In the genomic region with DNA sequence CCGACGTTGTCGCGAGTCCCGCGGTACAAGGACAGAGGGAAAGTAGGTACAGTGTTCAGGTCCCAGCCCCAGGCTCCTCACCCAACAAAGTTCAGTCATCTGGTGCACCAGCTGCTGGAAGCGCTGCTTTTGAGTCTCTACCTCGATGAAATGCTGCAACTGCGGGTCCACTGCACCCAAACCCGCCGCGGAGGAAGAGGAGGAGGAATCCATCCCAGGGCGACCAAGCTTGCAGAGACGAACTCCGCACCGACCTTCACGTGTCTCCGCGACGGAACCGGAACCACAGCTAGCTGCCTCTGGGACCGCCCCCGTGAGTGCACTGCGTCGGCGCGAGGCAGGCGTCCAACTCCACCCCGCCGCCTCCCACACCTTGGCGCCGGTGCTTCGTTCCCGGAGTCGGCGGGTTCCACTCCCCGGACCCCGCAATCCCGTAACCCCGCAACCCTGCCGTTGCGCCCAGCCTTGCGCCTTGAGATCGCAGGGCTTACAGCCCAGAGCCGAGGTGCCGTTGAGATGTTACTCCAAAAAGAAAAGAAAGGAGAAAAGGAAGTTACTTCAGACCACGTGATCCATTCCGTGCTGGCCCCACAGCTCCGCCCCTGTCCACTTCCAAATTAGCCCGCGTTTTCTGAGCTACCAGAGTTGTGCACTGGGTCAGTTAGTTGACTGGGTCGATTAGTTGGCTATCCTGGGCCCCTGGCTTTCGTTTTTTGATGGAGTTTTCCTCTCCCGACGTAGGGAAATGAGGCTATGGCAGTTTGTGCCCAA, we compare ENCODE assay signal across 8 cellular contexts. TPM values are rescaled to one million over a fixed set of nuclear protein-coding genes. Genes with fewer than 3 reads are reported as not detected.
DNase-seq lines count a peak whose midpoint lies in the region; ATAC-seq and TF ChIP-seq lines count a peak whose summit lies in the region.

Gene TIMM8A (minus strand): TSS at position 291 of the 771 bp plus-strand sequence. CDS start 78 bp downstream, at position 213.

- H3K27me3 Mint-ChIP-seq in activated CD8-positive, alpha-beta memory T cell treated with anti-CD3 and anti-CD28 coated beads, Interleukin-2, amount 10 ng/mL, durations not matched to agents 7 days and 5 days, result no peaks in the 10 kb centered on the region
- no peaks in the 10 kb centered on the region for H3K27me3 Mint-ChIP-seq in mesothelial cell of epicardium (ENCODE audit: low read depth)

- peaks cover 15% of the 10 kb centered on the region for H3K4me1 Mint-ChIP-seq in activated CD8-positive, alpha-beta memory T cell treated with anti-CD3 and anti-CD28 coated beads, Interleukin-2, amount 10 ng/mL, durations not matched to agents 7 days and 5 days
- peaks cover 8% of the 10 kb centered on the region for H3K4me1 Mint-ChIP-seq in mesothelial cell of epicardium

- peak within 1 kb of the TSS; percentile 72 for H3K9ac ChIP-seq in endocrine pancreas (ENCODE audit: control insufficient read depth, insufficient read depth, low read length)

- H3K36me3 Mint-ChIP-seq in activated CD8-positive, alpha-beta memory T cell treated with anti-CD3 and anti-CD28 coated beads, Interleukin-2, amount 10 ng/mL, durations not matched to agents 7 days and 5 days, result peaks cover 8% of the 10 kb centered on the region
- H3K36me3 Mint-ChIP-seq in mesothelial cell of epicardium, result peaks cover 7% of the 10 kb centered on the region

- CTCF ChIA-PET in activated CD8-positive, alpha-beta memory T cell treated with anti-CD3 and anti-CD28 coated beads, Interleukin-2, amount 10 ng/mL, durations not matched to agents 7 days and 5 days (lab: Charles Lee), result interaction anchor here (1.4 kb wide), 1 partner anchor 42 kb away, joined by 5 read pairs; the partner anchor contains the start of gene RPL36A

- peak within 1 kb of the TSS; percentile 89 for H3K4me3 Mint-ChIP-seq in activated CD8-positive, alpha-beta memory T cell treated with anti-CD3 and anti-CD28 coated beads, Interleukin-2, amount 10 ng/mL, durations not matched to agents 7 days and 5 days
- peak within 1 kb of the TSS; percentile 86 for H3K4me3 Mint-ChIP-seq in mesothelial cell of epicardium

- no peaks in the 10 kb centered on the region for H3K9me3 Mint-ChIP-seq in activated CD8-positive, alpha-beta memory T cell treated with anti-CD3 and anti-CD28 coated beads, Interleukin-2, amount 10 ng/mL, durations not matched to agents 7 days and 5 days (ENCODE audit: low read depth)
- peaks cover 6% of the 10 kb centered on the region for H3K9me3 Mint-ChIP-seq in mesothelial cell of epicardium

- peak; percentile 99 for ATAC-seq in activated CD8-positive, alpha-beta memory T cell treated with anti-CD3 and anti-CD28 coated beads, Interleukin-2, amount 10 ng/mL, durations not matched to agents 7 days and 5 days

- H3K4me1 ChIP-seq in endocrine pancreas (ENCODE audit: control insufficient read depth, insufficient read depth, low read length), result no peaks in the 10 kb centered on the region

- no peaks in the 10 kb centered on the region for H3K9me3 ChIP-seq in endocrine pancreas (ENCODE audit: control insufficient read depth, low read length)

- H3K27me3 ChIP-seq in endocrine pancreas (ENCODE audit: control insufficient read depth, insufficient read depth, low read length), result no peaks in the 10 kb centered on the region

- peak; percentile 80 for DNase-seq in COLO829 (ENCODE audit: low spot score)
- peak; percentile 79 for DNase-seq in GM20000 (ENCODE audit: low spot score)
- DNase-seq in HS-27A (ENCODE audit: low read depth), result peak; percentile 38
- peak; percentile 60 for DNase-seq in NOMO-1 treated with dmso at 0.1 percent for 144 hours (lab: John Stamatoyannopoulos, UW; ENCODE audit: unreplicated experiment)
- peak; percentile 86 for DNase-seq in activated CD8-positive, alpha-beta memory T cell treated with anti-CD3 and anti-CD28 coated beads, Interleukin-2, amount 10 ng/mL, durations not matched to agents 7 days and 5 days
- DNase-seq in mesothelial cell of epicardium (ENCODE audit: low spot score in 2 of 2, unreplicated experiment in 2 of 2), result peak; percentile 36 to 68
- DNase-seq in stimulated activated CD8-positive, alpha-beta memory T cell treated with anti-CD3 and anti-CD28 coated beads, Interleukin-15, amount 100 ng/mL, for 48 hours (ENCODE audit: low read depth in 2 of 2), result peak; percentile 66 to 69

- peak within 1 kb of the TSS; percentile 67 for H3K4me3 ChIP-seq in endocrine pancreas (ENCODE audit: control insufficient read depth, insufficient read depth, low read length)

- H3K27ac Mint-ChIP-seq in activated CD8-positive, alpha-beta memory T cell treated with anti-CD3 and anti-CD28 coated beads, Interleukin-2, amount 10 ng/mL, durations not matched to agents 7 days and 5 days, result peak within 1 kb of the TSS; percentile 91
- peak within 1 kb of the TSS; percentile 86 for H3K27ac Mint-ChIP-seq in mesothelial cell of epicardium

- H3K36me3 ChIP-seq in endocrine pancreas (ENCODE audit: control insufficient read depth, insufficient read depth, low read length), result no peaks in the 10 kb centered on the region

- no peak for TF ChIP-seq CTCF in GM20000 (IDR thresholded peaks at IDR 0.05; ENCODE audit: extremely low read depth, missing control alignments)
- TF ChIP-seq CTCF in mesothelial cell of epicardium (IDR thresholded peaks at IDR 0.05; ENCODE audit: unreplicated experiment), result no peak

RNA-seq across cellular contexts. Expression of gene TIMM8A, which starts in this region (rescaled TPM):
- 10 to 100 TPM; 16.7 to 23.6 TPM for total RNA-seq in activated CD8-positive, alpha-beta memory T cell treated with anti-CD3 and anti-CD28 coated beads, Interleukin-2, amount 10 ng/mL, durations not matched to agents 7 days and 5 days
- total RNA-seq in mesothelial cell of epicardium, result 12.2 to 16.7 TPM (median 14.3 TPM) in 3 replicates

Comparison
In these comparisons a context has a peak if more than half of its experiments do, and no peak if none do; other contexts are left out.
1. Peak in every context shown above with its lines: DNase-seq, ATAC-seq and H3K4me3 ChIP-seq.